Comparison of ENCODE assay signal across 8 cellular contexts in the genomic region with DNA sequence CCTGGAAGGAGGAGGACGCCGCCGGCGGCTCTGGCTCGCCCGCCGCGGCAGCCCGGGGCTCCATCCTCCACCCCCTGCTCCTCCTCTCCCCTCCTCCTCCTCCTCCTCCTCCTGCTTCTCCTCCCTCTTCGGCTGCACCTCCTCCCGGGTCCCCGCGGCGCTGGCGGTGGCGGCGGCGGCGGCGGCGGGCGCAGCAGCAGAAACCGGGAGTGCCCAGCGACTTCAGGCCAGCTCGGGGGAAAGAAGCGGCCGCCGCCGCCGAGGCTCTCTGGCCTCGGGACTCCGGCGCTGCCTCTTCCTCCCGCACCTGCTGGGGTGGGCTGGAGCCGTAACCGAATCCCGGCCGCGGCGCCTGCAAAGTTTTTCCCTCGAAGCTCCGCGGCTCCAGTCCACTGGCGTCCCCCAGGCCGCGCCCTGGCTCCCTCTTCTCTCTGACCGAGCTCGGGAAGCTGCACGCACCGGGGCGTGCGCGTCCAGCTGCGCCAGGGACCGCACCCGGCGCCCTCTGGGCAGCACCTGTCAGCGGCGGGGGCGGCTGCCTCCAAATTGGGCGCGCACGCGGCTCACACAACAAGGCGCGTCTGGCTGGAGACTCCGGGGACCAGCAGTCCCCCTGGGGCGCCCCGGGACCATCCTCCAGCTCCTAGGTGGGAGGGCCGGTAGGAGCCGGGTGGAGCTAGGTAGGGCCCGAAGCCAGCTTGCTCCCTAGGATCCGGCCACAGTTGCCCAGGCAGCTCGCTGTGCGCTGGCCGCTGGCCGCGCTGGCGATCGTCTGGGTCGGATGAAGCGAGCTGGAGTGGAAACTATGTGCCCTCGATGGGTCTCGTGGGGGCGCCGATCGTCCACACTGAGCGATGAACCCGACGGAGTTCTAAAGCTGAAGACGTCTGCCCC. TPM values are rescaled to one million over a fixed set of nuclear protein-coding genes. Genes with fewer than 3 reads are reported as not detected.
DNase-seq lines count a peak whose midpoint lies in the region; ATAC-seq, FAIRE-seq and TF ChIP-seq lines count a peak whose summit lies in the region.

A gene (minus strand): TSS at position 583 of the 894 bp plus-strand sequence.

- ATAC-seq in HCT116 (peak; percentile 52), heart right ventricle (peak; percentile 26 to 69 (median 46))

- H2AK5ac ChIP-seq in trophoblast cell (ENCODE audit: low read length), result no peak within 1 kb of the TSS

- peak within 1 kb of the TSS; percentile 84 for H3K4me3 Mint-ChIP-seq in activated naive CD8-positive, alpha-beta T cell

- H2AFZ ChIP-seq in HCT116 (ENCODE audit: low read depth, low read length, poor library complexity, severe bottlenecking), result no peak within 1 kb of the TSS
- peak within 1 kb of the TSS; percentile 93 for H2AFZ ChIP-seq in trophoblast cell (ENCODE audit: insufficient read depth, low read length, poor library complexity)

- 0 to 1% methylated on average over 67 to 91 of the region's 91 CpGs for WGBS in heart right ventricle, 2 donors
- no CpG with 5 or more reads among the region's 91 CpGs for WGBS in trophoblast cell (ENCODE audit: extremely low coverage, insufficient coverage, insufficient read length)

- H3K79me2 ChIP-seq in HCT116 (ENCODE audit: insufficient read depth, low read length) (no peaks in the 10 kb centered on the region), trophoblast cell (ENCODE audit: control insufficient read depth, insufficient read depth, low read length, poor library complexity) (no peaks in the 10 kb centered on the region)

- H3K27ac ChIP-seq in HCT116 (ENCODE audit: low read depth, low read length) (no peak within 1 kb of the TSS; the same call in 1 of the 2 replicates), heart right ventricle (no peak within 1 kb of the TSS), trophoblast cell (ENCODE audit: low read depth, low read length) (no peak within 1 kb of the TSS)

- no peak within 1 kb of the TSS for H2BK12ac ChIP-seq in trophoblast cell (ENCODE audit: low read length)

- H3K27ac Mint-ChIP-seq in activated naive CD8-positive, alpha-beta T cell, result no peak within 1 kb of the TSS

- peaks cover 10% of the 10 kb centered on the region for H3K4me1 Mint-ChIP-seq in activated naive CD8-positive, alpha-beta T cell (ENCODE audit: low read depth)

- no peak for FAIRE-seq in H54 (lab: Jason Lieb, UNC)

- H3K27me3 ChIP-seq in HCT116 (ENCODE audit: insufficient read depth, low read length) (no peaks in the 10 kb centered on the region), heart right ventricle (peaks cover 6 to 97% (median 87%) of the 10 kb centered on the region in 7 donors), trophoblast cell (ENCODE audit: insufficient read depth, low read length) (peaks cover 7% of the 10 kb centered on the region)

- no peak within 1 kb of the TSS for H4K91ac ChIP-seq in trophoblast cell (ENCODE audit: low read depth, low read length)

- H3K79me1 ChIP-seq in trophoblast cell (ENCODE audit: low read length), result peaks cover 4% of the 10 kb centered on the region

- H3K4ac ChIP-seq in trophoblast cell (ENCODE audit: low read depth, low read length), result no peak within 1 kb of the TSS

- H3K4me3 ChIP-seq in HCT116 (replicated peaks in 1 of 2; ENCODE audit: low read depth in 1 of 2, low read length in 2 of 2), result peak within 1 kb of the TSS; percentile 43 to 57
- H3K4me3 ChIP-seq in heart right ventricle, result peak within 1 kb of the TSS; percentile 44 to 72 (median 58)
- H3K4me3 ChIP-seq in trophoblast cell (ENCODE audit: low read depth, low read length), result peak within 1 kb of the TSS; percentile 77

- peak within 1 kb of the TSS; percentile 64 for H2BK120ac ChIP-seq in trophoblast cell (ENCODE audit: insufficient read depth, low read length, poor library complexity)

- POLR2A ChIA-PET in HCT116 (lab: Charles Lee), result no interaction called here

- peak within 1 kb of the TSS; percentile 10 for H3K18ac ChIP-seq in trophoblast cell (ENCODE audit: low read length)

- H3K9ac ChIP-seq in HCT116 (ENCODE audit: low read length) (no peak within 1 kb of the TSS), trophoblast cell (ENCODE audit: low read length) (no peak within 1 kb of the TSS)

- DNase-seq in NCI-H1436 (lab: John Stamatoyannopoulos, UW), result peak; percentile 15
- no peak for DNase-seq in NCI-H1436 treated with DMSO at 0.1 percent for 48 hours (lab: John Stamatoyannopoulos, UW)
- DNase-seq in HCT116 (ENCODE audit: low read depth, low spot score), result no peak
- DNase-seq in NCI-H2029 (lab: John Stamatoyannopoulos, UW), result peak; percentile 18
- DNase-seq in heart right ventricle, result peak in 1 of 2 donors; percentile 15
- peak in 1 of 2 donors; percentile 34 for DNase-seq in trophoblast cell
- no peak for DNase-seq in H54 (ENCODE audit: insufficient read length, low spot score)

- no peak for TF ChIP-seq CTCF in HCT116 (IDR thresholded peaks at IDR 0.05 in 2 of 3, conservative IDR thresholded peaks at IDR 0.05 in 1 of 3; ENCODE audit: borderline replicate concordance in 1 of 3, insufficient read depth in 1 of 3, low read depth in 2 of 3, low read length in 2 of 3)
- no peak for TF ChIP-seq CTCF in heart right ventricle (IDR thresholded peaks at IDR 0.05)

- H3K14ac ChIP-seq in trophoblast cell (ENCODE audit: low read length), result no peak within 1 kb of the TSS

- H4K12ac ChIP-seq in trophoblast cell (ENCODE audit: low read depth, low read length), result no peak within 1 kb of the TSS

- RAD21 ChIA-PET in HCT116 (lab: Charles Lee; ENCODE audit: low non-redundant PET in 1 of 2, low total read pairs in 2 of 2, uncharacterized antibody in 2 of 2, unreplicated experiment in 2 of 2), result no interaction called here

- TF ChIP-seq POLR2A in HCT116 (IDR thresholded peaks at IDR 0.05; ENCODE audit: borderline replicate concordance, extremely low read depth, insufficient read depth, insufficient read length), result no peak
- no peak for TF ChIP-seq POLR2A in H54 (IDR thresholded peaks at IDR 0.05; ENCODE audit: low read depth, low read length)

- CTCF ChIA-PET in HCT116 (lab: Charles Lee), result interaction anchor here (0.5 kb wide), 1 partner anchor 761 kb away, joined by 3 read pairs; no protein-coding TSS in a partner anchor

- no peaks in the 10 kb centered on the region for H3K36me3 Mint-ChIP-seq in activated naive CD8-positive, alpha-beta T cell

- H3K23ac ChIP-seq in trophoblast cell (ENCODE audit: low read length), result no peak within 1 kb of the TSS

- no peaks in the 10 kb centered on the region for H3K9me3 Mint-ChIP-seq in activated naive CD8-positive, alpha-beta T cell (ENCODE audit: low read depth)

- H3K36me3 ChIP-seq in HCT116 (ENCODE audit: control insufficient read depth in 1 of 2, insufficient read depth in 2 of 2, low read length in 2 of 2) (no peaks in the 10 kb centered on the region), heart right ventricle (no peaks in the 10 kb centered on the region), trophoblast cell (ENCODE audit: control insufficient read depth in 1 of 2, insufficient read depth in 2 of 2, low read length in 2 of 2) (no peaks in the 10 kb centered on the region)

- no peak within 1 kb of the TSS for H2BK5ac ChIP-seq in trophoblast cell (ENCODE audit: low read depth, low read length, poor library complexity)

- BruUV-seq in HCT116 (replicated peaks; lab: Mats Ljungman, UMichigan), result no TSS peak

- no peak within 1 kb of the TSS for H4K8ac ChIP-seq in trophoblast cell (ENCODE audit: low read depth, low read length)

- H3K4me1 ChIP-seq in HCT116 (ENCODE audit: control insufficient read depth in 1 of 2, insufficient read depth in 2 of 2, low read length in 2 of 2) (peaks cover 5 to 25% of the 10 kb centered on the region in 2 experiments; a peak in 2 of 4 replicates), heart right ventricle (peaks cover 5 to 26% (median 15%) of the 10 kb centered on the region in 9 donors), trophoblast cell (ENCODE audit: control insufficient read depth in 1 of 2, insufficient read depth in 2 of 2, low read length in 2 of 2) (peaks cover 0 to 4% of the 10 kb centered on the region in 2 experiments)

- peak within 1 kb of the TSS; percentile 75 for H3K4me2 ChIP-seq in HCT116 (ENCODE audit: low read length)
- peak within 1 kb of the TSS; percentile 93 for H3K4me2 ChIP-seq in trophoblast cell (ENCODE audit: low read length)

- peaks cover 54% of the 10 kb centered on the region for H3K27me3 Mint-ChIP-seq in activated naive CD8-positive, alpha-beta T cell

- H3K9me3 ChIP-seq in HCT116 (ENCODE audit: control insufficient read depth in 1 of 2, insufficient read depth in 1 of 2, low read depth in 1 of 2, low read length in 2 of 2), result no peaks in the 10 kb centered on the region
- no peaks in the 10 kb centered on the region for H3K9me3 ChIP-seq in heart right ventricle
- H3K9me3 ChIP-seq in trophoblast cell (ENCODE audit: insufficient read depth, low read depth, low read length), result no peaks in the 10 kb centered on the region

- H4K20me1 ChIP-seq in HCT116 (ENCODE audit: insufficient read depth), result no peaks in the 10 kb centered on the region

- intact Hi-C loops in HCT116 (cut with micrococcal nuclease), result loop anchor here (2.0 to 10.0 kb wide), 2 partner anchors 270 to 560 kb away; a partner anchor contains a TSS
- intact Hi-C loops in heart right ventricle (cut with DNase I), result no loop called here

- H3K9me2 ChIP-seq in HCT116 (ENCODE audit: insufficient read depth), result no peaks in the 10 kb centered on the region

- no peak for TF ChIP-seq RAD21 in HCT116 (IDR thresholded peaks at IDR 0.05; ENCODE audit: low read depth)

TF ChIP-seq in HCT116, 20 proteins besides CTCF, POLR2A, EP300 and RAD21 (continues in another document):
- TF ChIP-seq ZFX (IDR thresholded peaks at IDR 0.05) (no peak), YY1 (IDR thresholded peaks at IDR 0.05; ENCODE audit: extremely low read depth, insufficient replicate concordance, low read depth, low read length) (no peak), ELF1 (IDR thresholded peaks at IDR 0.05; ENCODE audit: borderline replicate concordance, low read depth) (no peak), TCF7L2 (IDR thresholded peaks at IDR 0.05; ENCODE audit: borderline replicate concordance, extremely low read depth, insufficient read depth, insufficient read length) (no peak), EZH2phosphoT487 (IDR thresholded peaks at IDR 0.05; ENCODE audit: borderline replicate concordance) (no peak), EGR1 (IDR thresholded peaks at IDR 0.05; ENCODE audit: low read depth) (peak; percentile 56), EZH2 (IDR thresholded peaks at IDR 0.05) (no peak), SP1 (IDR thresholded peaks at IDR 0.05; ENCODE audit: low read depth) (no peak)
- TF ChIP-seq, protein P1, sequence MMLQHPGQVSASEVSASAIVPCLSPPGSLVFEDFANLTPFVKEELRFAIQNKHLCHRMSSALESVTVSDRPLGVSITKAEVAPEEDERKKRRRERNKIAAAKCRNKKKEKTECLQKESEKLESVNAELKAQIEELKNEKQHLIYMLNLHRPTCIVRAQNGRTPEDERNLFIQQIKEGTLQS (IDR thresholded peaks at IDR 0.05), result no peak
- TF ChIP-seq, protein P2, sequence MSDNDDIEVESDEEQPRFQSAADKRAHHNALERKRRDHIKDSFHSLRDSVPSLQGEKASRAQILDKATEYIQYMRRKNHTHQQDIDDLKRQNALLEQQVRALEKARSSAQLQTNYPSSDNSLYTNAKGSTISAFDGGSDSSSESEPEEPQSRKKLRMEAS (IDR thresholded peaks at IDR 0.05), result peak; percentile 52

RNA-seq across cellular contexts. Expression of the gene that starts here (rescaled TPM):
- total RNA-seq in HCT116 (2021; ENCODE audit: unreplicated experiment) (0.44 TPM), heart right ventricle (10 to 100 TPM in 2 of 10 donors, 1 to 10 TPM in 8; 4.1 to 19.7 (median 6.4) TPM)
- polyA plus RNA-seq in HCT116 (2012), result 0.15 and 0.34 TPM in 2 replicates
- polyA plus RNA-seq in heart right ventricle, result 1 to 10 TPM; 1.3 to 2.9 TPM
- polyA plus RNA-seq in trophoblast cell (2013), result 1.3 TPM in 2 replicates

Comparison
In these comparisons a context has a peak if more than half of its experiments do, and no peak if none do; other contexts are left out.
1. DNase-seq: peak in NCI-H1436 (single experiment) and NCI-H2029 (single experiment); none in NCI-H1436 treated with DMSO at 0.1 percent for 48 hours (single experiment), HCT116 (single experiment) and H54 (single experiment).
2. Peak in ATAC-seq, H3K4me3 ChIP-seq and H3K4me2 ChIP-seq in HCT116; RNA of the gene not detected or under 1 TPM.
3. Peak in every context shown above with its lines, with median percentiles within 50 percentile points of each other: H3K4me3 ChIP-seq.